15 cellular contexts compared by ENCODE assay signal in the genomic region with DNA sequence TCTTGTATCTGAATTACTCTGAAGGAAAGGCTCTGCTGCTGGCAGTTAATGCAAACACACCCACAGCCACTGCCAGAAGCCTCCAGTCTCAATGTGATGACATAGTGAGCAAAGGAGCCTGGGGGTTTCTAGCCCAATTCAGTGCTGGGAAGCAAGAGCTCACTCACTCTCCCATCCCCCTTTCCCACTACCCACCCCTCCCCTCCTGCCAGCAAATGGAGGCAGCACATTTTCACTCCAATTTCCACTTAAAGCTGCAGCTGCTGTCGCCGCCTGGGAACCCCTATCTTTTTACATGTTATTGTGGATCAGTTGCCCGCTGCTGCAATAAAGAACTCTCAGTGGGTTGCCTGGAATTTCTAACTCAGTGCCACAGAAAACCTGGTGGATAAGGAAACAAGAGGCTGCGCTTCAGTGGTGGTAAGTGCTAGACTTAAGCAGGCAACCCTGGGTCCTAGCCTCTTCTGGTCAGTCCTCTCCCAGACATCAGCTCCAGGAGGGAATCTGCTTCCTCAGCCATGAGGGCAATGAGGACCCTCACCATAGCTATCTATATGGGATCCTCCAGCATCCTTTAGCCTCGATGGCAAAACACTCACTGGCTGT.
DNase-seq lines count a peak whose midpoint lies in the region; ATAC-seq and TF ChIP-seq lines count a peak whose summit lies in the region.
"Had no signal": no experiment of that assay in that cellular context is flagged by ENCODE, and none has a peak within 500 bp of the region (broad histone marks: within the 10 kb centered on the region; RNA-seq: fewer than 3 reads in every experiment).

No MANE protein-coding gene starts in this region.

- TF ChIP-seq RAD21 in neural cell (conservative IDR thresholded peaks at IDR 0.05) = peak; percentile 41

- TF ChIP-seq CTCF in endodermal cell (conservative IDR thresholded peaks at IDR 0.05) (no peak), neural cell (IDR thresholded peaks at IDR 0.05; ENCODE audit: poor library complexity, severe bottlenecking) (peak; percentile 2), brain microvascular endothelial cell (IDR thresholded peaks at IDR 0.05; ENCODE audit: low read depth, low read length, missing control alignments) (no peak), Calu3 (IDR thresholded peaks at IDR 0.05; ENCODE audit: unreplicated experiment) (no peak)

- no peaks in the 10 kb centered on the region for H4K20me1 ChIP-seq in neural cell (ENCODE audit: insufficient read depth)

- H2AFZ ChIP-seq in neural cell (ENCODE audit: low read depth, low read length) = peak overlapping the region; percentile 54

- H3K27me3 Mint-ChIP-seq in endodermal cell (ENCODE audit: insufficient read depth) (no peaks in the 10 kb centered on the region), Calu3 (ENCODE audit: unreplicated experiment) (peaks cover 5% of the 10 kb centered on the region)
- peaks cover 52 to 58% of the 10 kb centered on the region in 2 donors for H3K27me3 Mint-ChIP-seq in effector memory CD8-positive, alpha-beta T cell

- H3K36me3 Mint-ChIP-seq in endodermal cell (ENCODE audit: low read depth) (peaks cover 6% of the 10 kb centered on the region), Calu3 (ENCODE audit: insufficient read depth, unreplicated experiment) (no peaks in the 10 kb centered on the region)
- H3K36me3 Mint-ChIP-seq in effector memory CD8-positive, alpha-beta T cell (ENCODE audit: insufficient read depth) = no peaks in the 10 kb centered on the region
- H3K36me3 Mint-ChIP-seq: natural killer cell treated with Interleukin-12 subunit alpha and Interleukin-12 subunit beta and Interleukin-15 and Interleukin-18, amount 100 ng/mL, for 72 hours had no signal

- no peaks in the 10 kb centered on the region for H3K79me2 ChIP-seq in neural cell (replicated peaks; ENCODE audit: insufficient read depth, low read length)

- H3K9me3 Mint-ChIP-seq in endodermal cell (no peaks in the 10 kb centered on the region), Calu3 (ENCODE audit: low read depth, unreplicated experiment) (no peaks in the 10 kb centered on the region)
- H3K9me3 Mint-ChIP-seq in effector memory CD8-positive, alpha-beta T cell = no peaks in the 10 kb centered on the region
- H3K9me3 Mint-ChIP-seq: activated CD4-positive, alpha-beta T cell treated with anti-CD3 and anti-CD28 coated beads, Interleukin-2, amount 10 ng/mL, durations not matched to agents 24 days and 14 days; natural killer cell treated with Interleukin-12 subunit alpha and Interleukin-12 subunit beta and Interleukin-15 and Interleukin-18, amount 100 ng/mL, for 72 hours had no signal

- no peak for TF ChIP-seq EP300 in neural cell (conservative IDR thresholded peaks at IDR 0.05; ENCODE audit: poor library complexity, severe bottlenecking)

- intact Hi-C loops in Calu3 (cut with micrococcal nuclease; ENCODE audit: unreplicated experiment) = no loop called here

- 30% methylated on average over 5 of the region's 5 CpGs; no CpG with 5 or more reads in 1 of the 2 experiments for WGBS in endodermal cell (ENCODE audit: insufficient coverage in 1 of 2, insufficient read length in 1 of 2), 2 experiments

- no peaks in the 10 kb centered on the region for H3K9me3 ChIP-seq in endodermal cell (ENCODE audit: control insufficient read depth, low read length)
- no peaks in the 10 kb centered on the region for H3K9me3 ChIP-seq in neural cell (ENCODE audit: low read length)
- H3K9me3 ChIP-seq: body of pancreas had no signal

- H3F3A ChIP-seq in neural cell (ENCODE audit: insufficient read depth, low read length, poor library complexity, severe bottlenecking) = no peaks in the 10 kb centered on the region

- in situ Hi-C loops in brain microvascular endothelial cell (cut with HindIII; ENCODE audit: low pct_ligation_motif_present, low sequenced_read_pairs) = no loop called here

- H3K27me3 ChIP-seq in H7 (ENCODE audit: control insufficient read depth, insufficient read depth, low read length) (no peaks in the 10 kb centered on the region), endodermal cell (ENCODE audit: control insufficient read depth, insufficient read depth, low read length, poor library complexity, severe bottlenecking) (no peaks in the 10 kb centered on the region), neural cell (ENCODE audit: insufficient read depth, low read depth, low read length) (no peaks in the 10 kb centered on the region), brain microvascular endothelial cell (replicated peaks) (no peaks in the 10 kb centered on the region)
- H3K27me3 ChIP-seq: body of pancreas had no signal

- H3K27ac ChIP-seq in endodermal cell (ENCODE audit: low read depth, low read length) (peak overlapping the region; percentile 69), neural cell (ENCODE audit: low read length) (peak overlapping the region; percentile 66), brain microvascular endothelial cell (no peak overlapping the region)
- H3K27ac ChIP-seq: body of pancreas had no signal

- H3K36me3 ChIP-seq in H7 (replicated peaks; ENCODE audit: control insufficient read depth, insufficient read depth, low read length) (no peaks in the 10 kb centered on the region), endodermal cell (ENCODE audit: control insufficient read depth, insufficient read depth, low read length) (no peaks in the 10 kb centered on the region), neural cell (ENCODE audit: insufficient read depth, low read length) (no peaks in the 10 kb centered on the region), brain microvascular endothelial cell (replicated peaks) (no peaks in the 10 kb centered on the region)

- CTCF ChIA-PET in Calu3 (lab: Charles Lee) = interaction anchor here (0.7 kb wide), 1 partner anchor 1731 kb away, joined by 4 read pairs; no protein-coding TSS in a partner anchor

- peaks cover 15% of the 10 kb centered on the region for H3K4me1 ChIP-seq in endodermal cell (ENCODE audit: control insufficient read depth, insufficient read depth, low read length)
- H3K4me1 ChIP-seq: body of pancreas had no signal

- H3K9me2 ChIP-seq in neural cell (ENCODE audit: insufficient read depth, low read length) = no peaks in the 10 kb centered on the region

- H3K4me3 ChIP-seq in H7 (ENCODE audit: insufficient read depth, low read depth, low read length) = no peak overlapping the region
- peak overlapping the region; percentile 53 for H3K4me3 ChIP-seq in endodermal cell (ENCODE audit: low read length)
- peak overlapping the region; percentile 53 for H3K4me3 ChIP-seq in neural cell (ENCODE audit: low read length)
- H3K4me3 ChIP-seq in brain microvascular endothelial cell (ENCODE audit: low read depth, low read length) = no peak overlapping the region
- H3K4me3 ChIP-seq: body of pancreas had no signal

- ATAC-seq in effector memory CD8-positive, alpha-beta T cell (replicated peaks) = no peak
- ATAC-seq: body of pancreas had no signal

- DNase-seq in H7 = peak; percentile 38
- peak; percentile 94 for DNase-seq in NCI-H2171 (lab: John Stamatoyannopoulos, UW)
- DNase-seq in endodermal cell = peak; percentile 88
- no peak for DNase-seq in effector memory CD8-positive, alpha-beta T cell
- no peak for DNase-seq in brain microvascular endothelial cell
- no peak for DNase-seq in activated naive CD4-positive, alpha-beta T cell (lab: John Stamatoyannopoulos, UW)
- no peak for DNase-seq in Calu3
- DNase-seq: activated CD4-positive, alpha-beta T cell treated with anti-CD3 and anti-CD28 coated beads, Interleukin-2, amount 10 ng/mL, durations not matched to agents 24 days and 14 days; activated naive CD4-positive, alpha-beta T cell treated with anti-CD3 and anti-CD28 coated beads, Interleukin-2, amount 50 U/mL, for 16 hours; body of pancreas; SHP77 treated with DMSO at 0.1 percent for 48 hours; substantia nigra; T1000 had no signal

- H3K4me1 Mint-ChIP-seq in endodermal cell = peaks cover 52% of the 10 kb centered on the region
- no peaks in the 10 kb centered on the region for H3K4me1 Mint-ChIP-seq in effector memory CD8-positive, alpha-beta T cell (ENCODE audit: low read depth in 2 of 2)
- H3K4me1 Mint-ChIP-seq in Calu3 (ENCODE audit: low read depth, unreplicated experiment) = peaks cover 20% of the 10 kb centered on the region
- H3K4me1 Mint-ChIP-seq: activated CD4-positive, alpha-beta T cell treated with anti-CD3 and anti-CD28 coated beads, Interleukin-2, amount 10 ng/mL, durations not matched to agents 24 days and 14 days had no signal

- H3K27ac Mint-ChIP-seq in endodermal cell (peak overlapping the region; percentile 81), Calu3 (ENCODE audit: unreplicated experiment) (no peak overlapping the region)
- no peak overlapping the region for H3K27ac Mint-ChIP-seq in effector memory CD8-positive, alpha-beta T cell
- H3K27ac Mint-ChIP-seq: activated CD4-positive, alpha-beta T cell treated with anti-CD3 and anti-CD28 coated beads, Interleukin-2, amount 10 ng/mL, durations not matched to agents 24 days and 14 days; natural killer cell treated with Interleukin-12 subunit alpha and Interleukin-12 subunit beta and Interleukin-15 and Interleukin-18, amount 100 ng/mL, for 72 hours had no signal

- H3K9ac ChIP-seq in endodermal cell (ENCODE audit: extremely low read depth, low read length, poor library complexity, severe bottlenecking) (peak overlapping the region; percentile 9), neural cell (ENCODE audit: low read length) (peak overlapping the region; percentile 50)

- peak overlapping the region; percentile 37 for H3K4me3 Mint-ChIP-seq in endodermal cell
- no peak overlapping the region for H3K4me3 Mint-ChIP-seq in effector memory CD8-positive, alpha-beta T cell
- no peak overlapping the region for H3K4me3 Mint-ChIP-seq in Calu3 (ENCODE audit: low read depth, unreplicated experiment)
- H3K4me3 Mint-ChIP-seq: activated CD4-positive, alpha-beta T cell treated with anti-CD3 and anti-CD28 coated beads, Interleukin-2, amount 10 ng/mL, durations not matched to agents 24 days and 14 days; natural killer cell treated with Interleukin-12 subunit alpha and Interleukin-12 subunit beta and Interleukin-15 and Interleukin-18, amount 100 ng/mL, for 72 hours had no signal

- no TSS peak for BruUV-seq in Calu3 (replicated peaks; lab: Mats Ljungman, UMichigan)

- H3K4me2 ChIP-seq in neural cell (ENCODE audit: low read length) = peak overlapping the region; percentile 53

Comparison
In these comparisons a context has a peak if more than half of its experiments do, and no peak if none do; other contexts are left out.
1. DNase-seq: peak in H7 (single experiment), NCI-H2171 (single experiment) and endodermal cell (single experiment); none in effector memory CD8-positive, alpha-beta T cell (0 of 3), brain microvascular endothelial cell (single experiment), activated naive CD4-positive, alpha-beta T cell (0 of 4) and Calu3 (single experiment).
2. H3K4me3 ChIP-seq: peak in endodermal cell (single experiment) and neural cell (single experiment); none in H7 (single experiment) and brain microvascular endothelial cell (single experiment).